Comparison of ENCODE assay signal across 13 cellular contexts in the genomic region with DNA sequence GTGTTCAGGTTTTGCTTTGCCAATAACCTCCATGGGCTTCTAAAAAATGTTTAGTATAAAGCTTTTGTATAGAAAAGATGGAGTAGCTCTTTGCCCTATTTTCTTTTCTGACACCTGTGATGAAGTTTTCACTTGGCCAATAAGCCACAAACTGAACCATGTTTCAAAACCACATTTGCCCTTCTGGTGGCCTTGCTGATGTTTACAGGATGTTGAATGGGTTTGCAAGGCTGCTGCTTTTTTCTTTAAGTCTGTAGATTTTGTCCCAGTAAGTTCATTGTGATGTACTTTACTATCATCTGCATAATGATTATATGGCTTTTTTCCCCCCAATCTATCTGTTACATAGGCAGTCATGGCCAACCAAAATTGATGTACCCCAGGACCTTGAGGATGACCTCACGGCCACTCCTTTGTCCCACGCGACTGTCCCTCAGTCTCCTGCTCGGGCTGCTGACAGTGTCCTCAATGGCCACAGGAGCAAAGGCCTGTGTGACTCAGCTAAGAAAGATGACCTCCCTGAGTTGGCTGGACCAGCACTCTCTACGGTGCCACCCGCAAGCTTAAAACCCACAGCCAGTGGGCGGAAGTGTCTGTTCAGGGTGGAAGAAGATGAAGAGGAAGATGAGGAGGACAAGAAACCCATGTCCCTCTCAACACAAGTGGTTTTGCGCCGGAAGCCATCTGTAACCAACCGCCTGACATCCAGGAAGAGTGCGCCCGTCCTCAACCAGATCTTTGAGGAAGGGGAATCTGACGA.
DNase-seq lines count a peak whose midpoint lies in the region; ATAC-seq lines count a peak whose summit lies in the region.
"Had no signal": no experiment of that assay in that cellular context is flagged by ENCODE, and none has a peak within 500 bp of the region (broad histone marks: within the 10 kb centered on the region; RNA-seq: fewer than 3 reads in every experiment).

No MANE protein-coding gene starts in this region.

- H3K27ac Mint-ChIP-seq in activated naive CD4-positive, alpha-beta T cell treated with anti-CD3 and anti-CD28 coated beads, Interleukin-2, amount 50 U/mL, for 24 hours, result peak overlapping the region; percentile 76
- peak overlapping the region; percentile 88 to 97 for H3K27ac Mint-ChIP-seq in stimulated activated naive CD8-positive, alpha-beta T cell treated with anti-CD3 and anti-CD28 coated beads, Interleukin-15, amount 100 ng/mL, for 72 hours
- H3K27ac Mint-ChIP-seq: stimulated activated memory B cell treated with anti-CD40 and anti-IgM and Interleukin-4, amounts not matched to agents 10 μg/mL and 1 μg/mL and 100 μg/mL, for 72 hours had no signal

- peaks cover 9% of the 10 kb centered on the region for H3K9me3 Mint-ChIP-seq in activated naive CD4-positive, alpha-beta T cell treated with anti-CD3 and anti-CD28 coated beads, Interleukin-2, amount 50 U/mL, for 24 hours
- H3K9me3 Mint-ChIP-seq in activated T-cell treated with anti-CD3 and anti-CD28 coated beads, Interleukin-2, amount 50 U/mL, for 4 hours, result peaks cover 12% of the 10 kb centered on the region
- H3K9me3 Mint-ChIP-seq in stimulated activated naive CD8-positive, alpha-beta T cell treated with anti-CD3 and anti-CD28 coated beads, Interleukin-15, amount 100 ng/mL, for 72 hours, result peaks cover 11 to 13% of the 10 kb centered on the region in 2 donors

- ATAC-seq in activated T-cell treated with anti-CD3 and anti-CD28 coated beads, Interleukin-2, amount 50 U/mL, for 4 hours, result peak; percentile 41 to 43
- ATAC-seq in left colon, result peak; percentile 7
- peak; percentile 78 for ATAC-seq in stimulated activated naive CD8-positive, alpha-beta T cell treated with anti-CD3 and anti-CD28 coated beads, Interleukin-15, amount 100 ng/mL, for 72 hours
- ATAC-seq: heart left ventricle; stimulated activated memory B cell treated with anti-CD40 and anti-IgM and Interleukin-4, amounts not matched to agents 10 μg/mL and 1 μg/mL and 100 μg/mL, for 72 hours had no signal

- peak overlapping the region; percentile 38 for H3K4me3 Mint-ChIP-seq in activated naive CD4-positive, alpha-beta T cell treated with anti-CD3 and anti-CD28 coated beads, Interleukin-2, amount 50 U/mL, for 24 hours
- H3K4me3 Mint-ChIP-seq in activated T-cell treated with anti-CD3 and anti-CD28 coated beads, Interleukin-2, amount 50 U/mL, for 4 hours, result peak overlapping the region; percentile 35
- H3K4me3 Mint-ChIP-seq in stimulated activated naive CD8-positive, alpha-beta T cell treated with anti-CD3 and anti-CD28 coated beads, Interleukin-15, amount 100 ng/mL, for 72 hours, result peak overlapping the region; percentile 67 to 76
- H3K4me3 Mint-ChIP-seq: stimulated activated memory B cell treated with anti-CD40 and anti-IgM and Interleukin-4, amounts not matched to agents 10 μg/mL and 1 μg/mL and 100 μg/mL, for 72 hours had no signal

- intact Hi-C loops in left colon (cut with DNase I, micrococcal nuclease), result no loop called here

- DNase-seq in activated naive CD4-positive, alpha-beta T cell treated with anti-CD3 and anti-CD28 coated beads, Interleukin-2, amount 50 U/mL, for 16 hours, result no peak
- DNase-seq in activated T-cell treated with anti-CD3 and anti-CD28 coated beads, Interleukin-2, amount 50 U/mL, for 4 hours, result no peak
- no peak for DNase-seq in left colon
- peak; percentile 50 to 69 for DNase-seq in stimulated activated naive CD8-positive, alpha-beta T cell treated with anti-CD3 and anti-CD28 coated beads, Interleukin-15, amount 100 ng/mL, for 72 hours
- DNase-seq in AG20443 (ENCODE audit: low spot score), result no peak
- no peak for DNase-seq in retina
- no peak for DNase-seq in ureter (ENCODE audit: low spot score)
- DNase-seq: heart left ventricle, lower lobe of right lung, NCI-H226, nucleus accumbens had no signal

- H3K4me1 Mint-ChIP-seq in activated naive CD4-positive, alpha-beta T cell treated with anti-CD3 and anti-CD28 coated beads, Interleukin-2, amount 50 U/mL, for 24 hours, result peaks cover 79% of the 10 kb centered on the region
- H3K4me1 Mint-ChIP-seq in activated T-cell treated with anti-CD3 and anti-CD28 coated beads, Interleukin-2, amount 50 U/mL, for 4 hours (ENCODE audit: low read depth), result peaks cover 73% of the 10 kb centered on the region
- H3K4me1 Mint-ChIP-seq in stimulated activated naive CD8-positive, alpha-beta T cell treated with anti-CD3 and anti-CD28 coated beads, Interleukin-15, amount 100 ng/mL, for 72 hours, result peaks cover 86% of the 10 kb centered on the region
- H3K4me1 Mint-ChIP-seq: stimulated activated memory B cell treated with anti-CD40 and anti-IgM and Interleukin-4, amounts not matched to agents 10 μg/mL and 1 μg/mL and 100 μg/mL, for 72 hours had no signal

- H3K36me3 Mint-ChIP-seq in activated naive CD4-positive, alpha-beta T cell treated with anti-CD3 and anti-CD28 coated beads, Interleukin-2, amount 50 U/mL, for 24 hours, result peaks cover 59% of the 10 kb centered on the region
- peaks cover 76% of the 10 kb centered on the region for H3K36me3 Mint-ChIP-seq in activated T-cell treated with anti-CD3 and anti-CD28 coated beads, Interleukin-2, amount 50 U/mL, for 4 hours (ENCODE audit: insufficient read depth)

- H3K27me3 Mint-ChIP-seq in activated naive CD4-positive, alpha-beta T cell treated with anti-CD3 and anti-CD28 coated beads, Interleukin-2, amount 50 U/mL, for 24 hours, result no peaks in the 10 kb centered on the region
- H3K27me3 Mint-ChIP-seq in activated T-cell treated with anti-CD3 and anti-CD28 coated beads, Interleukin-2, amount 50 U/mL, for 4 hours (ENCODE audit: low read depth), result no peaks in the 10 kb centered on the region
- no peaks in the 10 kb centered on the region for H3K27me3 Mint-ChIP-seq in stimulated activated naive CD8-positive, alpha-beta T cell treated with anti-CD3 and anti-CD28 coated beads, Interleukin-15, amount 100 ng/mL, for 72 hours
- H3K27me3 Mint-ChIP-seq: stimulated activated memory B cell treated with anti-CD40 and anti-IgM and Interleukin-4, amounts not matched to agents 10 μg/mL and 1 μg/mL and 100 μg/mL, for 72 hours had no signal

Comparison
In these comparisons a context has a peak if more than half of its experiments do, and no peak if none do; other contexts are left out.
1. DNase-seq: peak in stimulated activated naive CD8-positive, alpha-beta T cell treated with anti-CD3 and anti-CD28 coated beads, Interleukin-15, amount 100 ng/mL, for 72 hours (2 of 2); none in activated naive CD4-positive, alpha-beta T cell treated with anti-CD3 and anti-CD28 coated beads, Interleukin-2, amount 50 U/mL, for 16 hours (single experiment), activated T-cell treated with anti-CD3 and anti-CD28 coated beads, Interleukin-2, amount 50 U/mL, for 4 hours (single experiment), left colon (0 of 2), AG20443 (single experiment), retina (single experiment) and ureter (single experiment).
2. ATAC-seq: peak in every context shown above with its lines; median percentile 78 in stimulated activated naive CD8-positive, alpha-beta T cell treated with anti-CD3 and anti-CD28 coated beads, Interleukin-15, amount 100 ng/mL, for 72 hours; 42 in activated T-cell treated with anti-CD3 and anti-CD28 coated beads, Interleukin-2, amount 50 U/mL, for 4 hours; 7 in left colon.
3. Peak in every context shown above with its lines, with median percentiles within 50 percentile points of each other: H3K4me3 Mint-ChIP-seq.